In genomic region chrX:42732506-42732905, GRCh38 we compare ENCODE assay signal across 16 cellular contexts. TPM values are rescaled to one million over a fixed set of nuclear protein-coding genes. Genes with fewer than 3 reads are reported as not detected.
DNase-seq lines count a peak whose midpoint lies in the region; ATAC-seq and TF ChIP-seq lines count a peak whose summit lies in the region.
"Had no signal": no experiment of that assay in that cellular context is flagged by ENCODE, and none has a peak within 500 bp of the region (broad histone marks: within the 10 kb centered on the region; RNA-seq: fewer than 3 reads in every experiment).

No MANE protein-coding gene starts in this region.

- 0 out of 2 replicates have a peak overlapping the region, but pooled peaks have one; percentile 9 for H2AFZ ChIP-seq in KMS-11 (ENCODE audit: low read depth)

- no peaks in the 10 kb centered on the region for H3K36me3 ChIP-seq in KMS-11 (ENCODE audit: insufficient read depth)
- no peaks in the 10 kb centered on the region for H3K36me3 ChIP-seq in adrenal gland (replicated peaks in 1 of 2)
- no peaks in the 10 kb centered on the region for H3K36me3 ChIP-seq in vagina
- H3K36me3 ChIP-seq: ovary, spleen had no signal

- ATAC-seq in left cardiac atrium (peak; percentile 38 to 88), sciatic nerve (peak; percentile 42)

- H3K27ac ChIP-seq in KMS-11: peak overlapping the region; percentile 40; the same call in 1 of the 2 replicates
- peak overlapping the region in 2 of 5 donors; percentile 17 to 30 for H3K27ac ChIP-seq in adrenal gland
- no peak overlapping the region for H3K27ac ChIP-seq in vagina
- H3K27ac ChIP-seq: ovary, spleen, testis had no signal

- no peaks in the 10 kb centered on the region for H3K9me3 ChIP-seq in adrenal gland (replicated peaks in 1 of 3)
- no peaks in the 10 kb centered on the region for H3K9me3 ChIP-seq in vagina
- H3K9me3 ChIP-seq: ovary, testis had no signal

- H3K9ac ChIP-seq in KMS-11: no peak overlapping the region

- H3K4me3 ChIP-seq in KMS-11 (IDR thresholded peaks at IDR 0.05; ENCODE audit: insufficient read depth, low read depth, low read length) (no peak overlapping the region), adrenal gland (no peak overlapping the region), vagina (no peak overlapping the region)
- H3K4me3 ChIP-seq: ovary, spleen, testis had no signal

- H3K27me3 ChIP-seq in KMS-11 (ENCODE audit: insufficient read depth, low read depth) (no peaks in the 10 kb centered on the region), adrenal gland (no peaks in the 10 kb centered on the region), vagina (no peaks in the 10 kb centered on the region)
- H3K27me3 ChIP-seq: ovary, spleen, testis had no signal

- H3K79me2 ChIP-seq in KMS-11 (ENCODE audit: insufficient read depth, low read depth): no peaks in the 10 kb centered on the region

- TF ChIP-seq CTCF in KMS-11 (conservative IDR thresholded peaks at IDR 0.05; ENCODE audit: low read depth, low read length) (no peak), adrenal gland (IDR thresholded peaks at IDR 0.05) (no peak), vagina (IDR thresholded peaks at IDR 0.05) (no peak)

- TF ChIP-seq POLR2A in adrenal gland (IDR thresholded peaks at IDR 0.05) (no peak), vagina (IDR thresholded peaks at IDR 0.05) (no peak)

- DNase-seq in adrenal gland (peak; percentile 19 to 63 (median 48)), left cardiac atrium (peak; percentile 40), sciatic nerve (ENCODE audit: low spot score) (no peak), activated gamma-delta T cell treated with Interleukin-2 at 50 U/mL for 16 hours (no peak), vagina (ENCODE audit: extremely low spot score in 2 of 2) (no peak), NCI-H82 (lab: John Stamatoyannopoulos, UW) (no peak)
- DNase-seq: activated CD4-positive, alpha-beta T cell treated with anti-CD3 and anti-CD28 coated beads, Interleukin-2, amount 10 ng/mL, durations not matched to agents 7 days and 5 days; effector CD4-positive, alpha-beta T cell; IMR-90; NCI-H2107; ovary; spleen; testis had no signal

- 0 to 49% (median 32%) methylated on average over 1 to 3 of the region's 3 CpGs for WGBS in adrenal gland, 4 donors

- H4K20me1 ChIP-seq in KMS-11 (ENCODE audit: insufficient read depth): no peaks in the 10 kb centered on the region

- intact Hi-C loops in adrenal gland (cut with DNase I) (no loop called here), left cardiac atrium (cut with DNase I) (no loop called here), sciatic nerve (cut with DNase I) (no loop called here), vagina (cut with DNase I) (no loop called here)

- H3K4me2 ChIP-seq in KMS-11: no peak overlapping the region; the same call in 1 of the 2 replicates

- H3K4me1 ChIP-seq in KMS-11 (ENCODE audit: low read depth, poor library complexity, severe bottlenecking) (peaks cover 28% of the 10 kb centered on the region), adrenal gland (replicated peaks in 1 of 2) (no peaks in the 10 kb centered on the region), vagina (no peaks in the 10 kb centered on the region)
- H3K4me1 ChIP-seq: spleen, testis had no signal

RNA-seq across cellular contexts. Expression of gene PPP1R2C, which starts 45.5 kb away (rescaled TPM):
- total RNA-seq in adrenal gland (not detected), left cardiac atrium (not detected), sciatic nerve (not detected), vagina (not detected)
- polyA plus RNA-seq in adrenal gland: not detected
- total RNA-seq: activated CD4-positive, alpha-beta T cell treated with anti-CD3 and anti-CD28 coated beads, Interleukin-2, amount 10 ng/mL, durations not matched to agents 7 days and 5 days; bronchial epithelial cell; IMR-90; ovary; spleen had no signal
- polyA plus RNA-seq: BJ, IMR-90, ovary had no signal

Comparison
In these comparisons a context has a peak if more than half of its experiments do, and no peak if none do; other contexts are left out.
1. DNase-seq: peak in adrenal gland (7 of 7) and left cardiac atrium (single experiment); none in sciatic nerve (single experiment), activated gamma-delta T cell treated with Interleukin-2 at 50 U/mL for 16 hours (single experiment), vagina (0 of 2) and NCI-H82 (single experiment).